In genomic region chr11:85791326-85791990, GRCh38 we compare ENCODE assay signal across 17 cellular contexts. TPM values are rescaled to one million over a fixed set of nuclear protein-coding genes. Genes with fewer than 3 reads are reported as not detected.
A peak's percentile ranks its signal among the peaks of the same experiment; 100 is the strongest.
DNase-seq lines count a peak whose midpoint lies in the region; ATAC-seq and TF ChIP-seq lines count a peak whose summit lies in the region.
"Had no signal": no experiment of that assay in that cellular context is flagged by ENCODE, and none has a peak within 500 bp of the region (broad histone marks: within the 10 kb centered on the region; RNA-seq: fewer than 3 reads in every experiment).

No MANE protein-coding gene starts in this region.

- DNase-seq in Caco-2 = peak in 1 of 2 experiments; percentile 63
- peak; percentile 70 for DNase-seq in IMR-90
- peak; percentile 24 for DNase-seq in hepatocyte (ENCODE audit: low spot score)
- no peak for DNase-seq in psoas muscle
- DNase-seq in PC-9 = no peak
- no peak for DNase-seq in activated CD8-positive, alpha-beta memory T cell treated with anti-CD3 and anti-CD28 coated beads for 24 hours
- DNase-seq in NCI-H2196 (lab: John Stamatoyannopoulos, UW; ENCODE audit: unreplicated experiment) = no peak
- DNase-seq: CD4-positive, CD25-positive, alpha-beta regulatory T cell; DMS79; H9; Kasumi-1; NCI-H1105; NCI-H1694; NCI-H446 treated with DMSO at 0.1 percent for 48 hours; Peyer's patch had no signal

- H4K20me1 ChIP-seq in IMR-90 (ENCODE audit: insufficient read depth, low read length) (no peaks in the 10 kb centered on the region), hepatocyte (ENCODE audit: insufficient read depth, poor library complexity, severe bottlenecking) (no peaks in the 10 kb centered on the region), PC-9 (ENCODE audit: insufficient read depth) (no peaks in the 10 kb centered on the region)

- H3K79me2 ChIP-seq in hepatocyte = no peaks in the 10 kb centered on the region
- H3K79me2 ChIP-seq in PC-9 (ENCODE audit: low read depth) = no peaks in the 10 kb centered on the region

- H3K36me3 Mint-ChIP-seq in Caco-2 (ENCODE audit: insufficient read depth, unreplicated experiment) = peaks cover 32% of the 10 kb centered on the region
- H3K36me3 Mint-ChIP-seq: CD4-positive, CD25-positive, alpha-beta regulatory T cell had no signal

- H3K23ac ChIP-seq in IMR-90 (ENCODE audit: low read depth, low read length) = peak overlapping the region; percentile 21; the same call in 1 of the 2 replicates

- H3K4ac ChIP-seq in IMR-90 (ENCODE audit: low read depth, low read length) = no peak overlapping the region

- H3K4me1 ChIP-seq in Caco-2 = peaks cover 80% of the 10 kb centered on the region
- peaks cover 11% of the 10 kb centered on the region for H3K4me1 ChIP-seq in IMR-90 (ENCODE audit: control insufficient read depth, insufficient read depth, low read length)
- H3K4me1 ChIP-seq in hepatocyte (ENCODE audit: insufficient read depth) = peaks cover 24% of the 10 kb centered on the region
- H3K4me1 ChIP-seq in psoas muscle = peaks cover 8% of the 10 kb centered on the region
- peaks cover 58% of the 10 kb centered on the region for H3K4me1 ChIP-seq in PC-9 (replicated peaks; ENCODE audit: insufficient read depth)

- no peak for TF ChIP-seq CTCF in Caco-2 (IDR thresholded peaks at IDR 0.05; ENCODE audit: insufficient read depth in 1 of 2, low read depth in 1 of 2, low read length in 1 of 2, severe bottlenecking in 1 of 2, unreplicated experiment in 1 of 2)
- no peak for TF ChIP-seq CTCF in IMR-90 (conservative IDR thresholded peaks at IDR 0.05; ENCODE audit: low read depth, low read length)
- no peak for TF ChIP-seq CTCF in hepatocyte (IDR thresholded peaks at IDR 0.05; ENCODE audit: poor library complexity)
- TF ChIP-seq CTCF in psoas muscle (IDR thresholded peaks at IDR 0.05) = no peak
- no peak for TF ChIP-seq CTCF in PC-9 (conservative IDR thresholded peaks at IDR 0.05)

- peaks cover 39% of the 10 kb centered on the region for H3F3A ChIP-seq in PC-9 (ENCODE audit: insufficient read depth, low read depth)

- no peak overlapping the region for H2AK9ac ChIP-seq in IMR-90 (replicated peaks; ENCODE audit: low read depth, low read length, poor library complexity)

- H3K9me2 ChIP-seq in hepatocyte (replicated peaks; ENCODE audit: insufficient read depth) (no peaks in the 10 kb centered on the region), PC-9 (ENCODE audit: insufficient read depth) (no peaks in the 10 kb centered on the region; the same call in 1 of the 2 replicates)

- H3K9me3 ChIP-seq in Caco-2 (no peaks in the 10 kb centered on the region), IMR-90 (ENCODE audit: control insufficient read depth, insufficient read depth, low read length) (no peaks in the 10 kb centered on the region), hepatocyte (ENCODE audit: low read depth) (no peaks in the 10 kb centered on the region), psoas muscle (no peaks in the 10 kb centered on the region), PC-9 (ENCODE audit: insufficient read depth, low read depth) (no peaks in the 10 kb centered on the region)
- H3K9me3 ChIP-seq: Peyer's patch had no signal

- H3K9me3 Mint-ChIP-seq in Caco-2 (ENCODE audit: unreplicated experiment) = no peaks in the 10 kb centered on the region

- WGBS in IMR-90 (ENCODE audit: extremely low coverage in 2 of 2, insufficient read length in 1 of 2), 2 experiments = no CpG with 5 or more reads among the region's 2 CpGs
- WGBS in hepatocyte (ENCODE audit: low lambda C conversion rate, missing lambda C conversion rate) = 75% methylated on average over 2 of the region's 2 CpGs
- WGBS in psoas muscle, 3 donors = 41 to 63% (median 53%) methylated on average over 2 of the region's 2 CpGs

- H3K4me3 ChIP-seq in Caco-2 (ENCODE audit: low read depth, low read length) = no peak overlapping the region
- H3K4me3 ChIP-seq in IMR-90 (ENCODE audit: insufficient read depth, low read depth, low read length) = no peak overlapping the region
- H3K4me3 ChIP-seq in hepatocyte = no peak overlapping the region
- no peak overlapping the region for H3K4me3 ChIP-seq in psoas muscle
- H3K4me3 ChIP-seq in PC-9 = no peak overlapping the region
- H3K4me3 ChIP-seq: Peyer's patch had no signal

- H2BK15ac ChIP-seq in IMR-90 (ENCODE audit: low read depth, low read length) = peak overlapping the region; percentile 9; the same call in 1 of the 3 replicates

- no peak overlapping the region for H3K18ac ChIP-seq in IMR-90 (ENCODE audit: low read depth, low read length)

- H3K79me1 ChIP-seq in IMR-90 (ENCODE audit: low read depth in 1 of 2, low read length in 2 of 2) = peaks cover 9 to 14% of the 10 kb centered on the region in 2 experiments

- intact Hi-C loops in Caco-2 (cut with micrococcal nuclease; ENCODE audit: unreplicated experiment) (loop anchor here (1.0 kb wide), 3 partner anchors 8 to 35 kb away; partner anchors contain the start of gene SYTL2), IMR-90 (cut with micrococcal nuclease) (no loop called here), psoas muscle (cut with DNase I) (no loop called here), PC-9 (cut with micrococcal nuclease; ENCODE audit: unreplicated experiment) (no loop called here)

- H3K36me3 ChIP-seq in Caco-2 (ENCODE audit: control insufficient read depth, insufficient read depth, low read length) = no peaks in the 10 kb centered on the region
- H3K36me3 ChIP-seq in IMR-90 (ENCODE audit: control insufficient read depth, insufficient read depth, low read length) = 0 out of 2 replicates have a peak, but pooled peaks cover 1% of the 10 kb centered on the region
- H3K36me3 ChIP-seq in hepatocyte (replicated peaks; ENCODE audit: insufficient read depth, low read depth) = no peaks in the 10 kb centered on the region
- no peaks in the 10 kb centered on the region for H3K36me3 ChIP-seq in psoas muscle (ENCODE audit: insufficient read depth in 1 of 2, low read depth in 1 of 2)
- no peaks in the 10 kb centered on the region for H3K36me3 ChIP-seq in PC-9 (ENCODE audit: low read depth)
- H3K36me3 ChIP-seq: Peyer's patch had no signal

- H3K4me3 Mint-ChIP-seq in Caco-2 (ENCODE audit: unreplicated experiment) = peak overlapping the region; percentile 18
- H3K4me3 Mint-ChIP-seq: B cell; CD4-positive, CD25-positive, alpha-beta regulatory T cell; H9 had no signal

- H3K4me2 ChIP-seq in IMR-90 (ENCODE audit: low read depth, low read length) (no peak overlapping the region), hepatocyte (no peak overlapping the region), PC-9 (no peak overlapping the region)

- TF ChIP-seq POLR2A in IMR-90 (IDR thresholded peaks at IDR 0.05; ENCODE audit: low read depth, low read length) = no peak

- H3K4me1 Mint-ChIP-seq in Caco-2 (ENCODE audit: low read depth, unreplicated experiment) = peaks cover 70% of the 10 kb centered on the region
- H3K4me1 Mint-ChIP-seq: B cell had no signal

- H3K27me3 ChIP-seq in Caco-2 (replicated peaks; ENCODE audit: control insufficient read depth, insufficient read depth, low read length) (no peaks in the 10 kb centered on the region), IMR-90 (ENCODE audit: control insufficient read depth, insufficient read depth, low read length) (no peaks in the 10 kb centered on the region), hepatocyte (no peaks in the 10 kb centered on the region), psoas muscle (ENCODE audit: insufficient read depth in 3 of 3, low read length in 2 of 3) (no peaks in the 10 kb centered on the region), PC-9 (ENCODE audit: insufficient read depth, low read depth) (no peaks in the 10 kb centered on the region)
- H3K27me3 ChIP-seq: Peyer's patch had no signal

- H3K27ac ChIP-seq in IMR-90 (ENCODE audit: insufficient read depth, low read length) = no peak overlapping the region
- peak overlapping the region; percentile 11 for H3K27ac ChIP-seq in hepatocyte
- peak overlapping the region; percentile 19 for H3K27ac ChIP-seq in psoas muscle
- H3K27ac ChIP-seq in PC-9 = no peak overlapping the region

- CTCF ChIA-PET in Caco-2 (lab: Charles Lee) = interaction anchor here (0.6 to 1.3 kb wide), 5 partner anchors 11 to 96 kb away, joined by 4 to 5 read pairs (median 4); no protein-coding TSS in a partner anchor
- CTCF ChIA-PET in IMR-90 (lab: Yijun Ruan, JAX) = no interaction called here
- CTCF ChIA-PET in PC-9 (lab: Charles Lee) = no interaction called here

- no peaks in the 10 kb centered on the region for H3K27me3 Mint-ChIP-seq in Caco-2 (ENCODE audit: insufficient read depth, unreplicated experiment)
- H3K27me3 Mint-ChIP-seq: B cell; CD4-positive, CD25-positive, alpha-beta regulatory T cell had no signal

- H3K9me1 ChIP-seq in IMR-90 (ENCODE audit: insufficient read depth, low read length) = peaks cover 9% of the 10 kb centered on the region

- BruUV-seq in Caco-2 (replicated peaks; lab: Mats Ljungman, UMichigan) = no TSS peak
- no TSS peak for BruUV-seq in IMR-90 (replicated peaks; lab: Mats Ljungman, UMichigan)
- BruUV-seq in PC-9 (replicated peaks; lab: Mats Ljungman, UMichigan) = no TSS peak

- H2AFZ ChIP-seq in IMR-90 (replicated peaks; ENCODE audit: low read length, poor library complexity) (no peak overlapping the region), hepatocyte (no peak overlapping the region), PC-9 (no peak overlapping the region)

- H4K8ac ChIP-seq in IMR-90 (ENCODE audit: low read depth in 2 of 2, low read length in 2 of 2) = no peak overlapping the region

- no peak overlapping the region for H4K91ac ChIP-seq in IMR-90 (ENCODE audit: insufficient read depth, low read depth, low read length)

- no peak overlapping the region for H4K5ac ChIP-seq in IMR-90 (ENCODE audit: low read depth, low read length)

- H3K9ac ChIP-seq in IMR-90 (ENCODE audit: low read depth, low read length) = no peak overlapping the region

- dilution Hi-C loops in IMR-90 (cut with HindIII; ENCODE audit: low sequenced_read_pairs, unreplicated experiment) = no loop called here

- peak overlapping the region; percentile 5 for H2BK5ac ChIP-seq in IMR-90 (ENCODE audit: low read depth, low read length, poor library complexity, severe bottlenecking)

- H3K27ac Mint-ChIP-seq in Caco-2 (ENCODE audit: unreplicated experiment) = peak overlapping the region; percentile 84
- H3K27ac Mint-ChIP-seq: B cell; CD4-positive, CD25-positive, alpha-beta regulatory T cell; H9 had no signal

- H2BK120ac ChIP-seq in IMR-90 (ENCODE audit: low read depth, low read length) = no peak overlapping the region

- H2AK5ac ChIP-seq in IMR-90 (ENCODE audit: low read depth, low read length) = peak overlapping the region; percentile 35; the same call in 1 of the 2 replicates

- H3K56ac ChIP-seq in IMR-90 (ENCODE audit: extremely low read depth, insufficient read depth, low read length) = no peak overlapping the region

- in situ Hi-C loops in IMR-90 (cut with MboI; ENCODE audit: low sequenced_read_pairs) = no loop called here

- H3K14ac ChIP-seq in IMR-90 (replicated peaks; ENCODE audit: low read depth, low read length) = peak overlapping the region; percentile 34

- ATAC-seq in IMR-90 (ENCODE audit: low read depth) = peak; percentile 67
- peak; percentile 56 to 86 (median 79) for ATAC-seq in psoas muscle
- ATAC-seq: Right ventricle myocardium inferior had no signal

- TF ChIP-seq RAD21 in IMR-90 (IDR thresholded peaks at IDR 0.05; ENCODE audit: low read length) = no peak

- no peak overlapping the region for H2BK20ac ChIP-seq in IMR-90 (ENCODE audit: low read depth, low read length)

- POLR2A ChIA-PET in Caco-2 (lab: Charles Lee) = interaction anchor here (1.0 to 1.4 kb wide), 2 partner anchors 11 to 163 kb away, joined by 3 to 6 read pairs; partner anchors contain the start of gene TMEM126B
- POLR2A ChIA-PET in IMR-90 (lab: Charles Lee; ENCODE audit: unreplicated experiment) = no interaction called here
- POLR2A ChIA-PET in PC-9 (lab: Charles Lee; ENCODE audit: unreplicated experiment) = no interaction called here

RNA-seq across cellular contexts. Expression of gene SYTL2, which starts 19.5 kb away (rescaled TPM):
- total RNA-seq in Caco-2 (2022) (110 and 156 TPM in 2 replicates), IMR-90 (2012; rRNA removed) (45.2 and 59.4 TPM in 2 replicates), hepatocyte (66.6 and 73.6 TPM in 2 replicates), psoas muscle (1 to 10 TPM; 3.2 to 5.6 (median 5.1) TPM), PC-9 (2021) (13.3 and 16.0 TPM in 2 replicates)
- polyA plus RNA-seq in IMR-90 (2012; rRNA removed) (49.5 and 70.0 TPM in 2 replicates), hepatocyte (8.2 and 8.9 TPM in 2 replicates), psoas muscle (1 to 10 TPM; 1.7 to 4.8 (median 2.3) TPM)
- polyA plus RNA-seq in IMR-90 (2012; cell fraction: cytosol; rRNA removed) = 13.7 and 35.1 TPM in 2 replicates
- 31.2 and 414 TPM in 2 replicates for polyA plus RNA-seq in IMR-90 (2012; cell fraction: nucleus; rRNA removed; ENCODE audit: low replicate concordance)

Comparison
In these comparisons a context has a peak if more than half of its experiments do, and no peak if none do; other contexts are left out.
1. DNase-seq: peak in IMR-90 (single experiment) and hepatocyte (single experiment); none in psoas muscle (0 of 2), PC-9 (0 of 2), activated CD8-positive, alpha-beta memory T cell treated with anti-CD3 and anti-CD28 coated beads for 24 hours (single experiment) and NCI-H2196 (single experiment).
2. H3K27ac ChIP-seq: peak in hepatocyte (single experiment) and psoas muscle (single experiment); none in IMR-90 (single experiment) and PC-9 (single experiment).